ENCODE assay signal across 11 cellular contexts in the genomic region with DNA sequence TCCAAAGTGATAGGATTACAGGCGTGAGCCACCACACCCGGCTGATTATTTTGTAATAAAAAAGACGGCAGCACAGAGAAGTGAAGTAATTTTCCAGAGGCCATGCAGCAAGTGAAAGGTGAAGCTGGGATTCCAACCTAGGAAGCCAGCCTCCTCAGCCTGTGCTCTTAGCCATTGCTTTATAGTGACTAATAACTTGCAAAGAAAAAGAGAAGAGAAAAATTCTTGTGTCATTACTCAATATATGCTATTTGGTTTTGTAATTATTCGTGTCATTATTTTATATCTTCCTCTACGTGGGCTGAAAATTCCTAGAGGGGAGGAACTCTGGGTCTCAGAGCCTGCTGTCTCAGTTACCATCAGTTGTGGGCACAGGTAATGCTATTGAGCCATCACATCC. TPM values are rescaled to one million over a fixed set of nuclear protein-coding genes. Genes with fewer than 3 reads are reported as not detected.
DNase-seq lines count a peak whose midpoint lies in the region; ATAC-seq, FAIRE-seq and TF ChIP-seq lines count a peak whose summit lies in the region.
"Had no signal": no experiment of that assay in that cellular context is flagged by ENCODE, and none has a peak within 500 bp of the region (broad histone marks: within the 10 kb centered on the region; RNA-seq: fewer than 3 reads in every experiment).

No MANE protein-coding gene starts in this region.

- intact Hi-C loops in K562 (cut with micrococcal nuclease) (loop anchor here (5.0 to 10.0 kb wide), 3 partner anchors 160 to 570 kb away; no protein-coding TSS in a partner anchor), psoas muscle (cut with DNase I) (loop anchor here (5.0 to 10.0 kb wide), 2 partner anchors 55 to 202 kb away; no protein-coding TSS in a partner anchor), ascending aorta (cut with DNase I) (loop anchor here (5.0 kb wide), 3 partner anchors 175 to 935 kb away; a partner anchor contains a TSS)
- intact Hi-C loops in activated CD4-positive, alpha-beta memory T cell treated with anti-CD3 and anti-CD28 coated beads for 36 hours (cut with micrococcal nuclease): loop anchor here (5.0 kb wide), 3 partner anchors 310 to 1205 kb away; a partner anchor contains a TSS

- H3K9me3 Mint-ChIP-seq in activated CD4-positive, alpha-beta memory T cell treated with anti-CD3 and anti-CD28 coated beads for 36 hours: no peaks in the 10 kb centered on the region

- TF ChIP-seq POLR2A in K562 (conservative IDR thresholded peaks at IDR 0.05): no peak

- H3K4me1 ChIP-seq in K562 (replicated peaks in 1 of 2; ENCODE audit: control insufficient read depth in 2 of 2, insufficient read depth in 2 of 2, low read length in 2 of 2) (peaks cover 21 to 30% of the 10 kb centered on the region in 2 experiments), psoas muscle (peaks cover 24% of the 10 kb centered on the region), ascending aorta (peaks cover 0 to 5% of the 10 kb centered on the region in 2 donors)

- H3K4me3 ChIP-seq in K562: no peak overlapping the region
- no peak overlapping the region for H3K4me3 ChIP-seq in psoas muscle
- H3K4me3 ChIP-seq in ascending aorta: no peak overlapping the region

- no peak overlapping the region for H3K27ac Mint-ChIP-seq in activated CD4-positive, alpha-beta memory T cell treated with anti-CD3 and anti-CD28 coated beads for 36 hours

- peaks cover 24% of the 10 kb centered on the region for H4K20me1 ChIP-seq in K562 (replicated peaks; ENCODE audit: control insufficient read depth, insufficient read depth, low read length)

- no peak overlapping the region for H3K4me3 Mint-ChIP-seq in activated CD4-positive, alpha-beta memory T cell treated with anti-CD3 and anti-CD28 coated beads for 36 hours

- ATAC-seq in K562 (no peak), psoas muscle (no peak), GM21447 (IDR thresholded peaks at IDR 0.05; ENCODE audit: unreplicated experiment) (no peak)

- TF ChIP-seq EP300 in K562 (IDR thresholded peaks at IDR 0.05; ENCODE audit: low read length): no peak

- peak overlapping the region in 1 of 2 experiments; percentile 3; a peak in 1 of 4 replicates for H3K9ac ChIP-seq in K562 (ENCODE audit: insufficient read depth in 1 of 2, low read depth in 2 of 2, low read length in 2 of 2)

- H3K36me3 ChIP-seq in K562 (ENCODE audit: control insufficient read depth, insufficient read depth, low read length): peaks cover 19% of the 10 kb centered on the region
- no peaks in the 10 kb centered on the region for H3K36me3 ChIP-seq in psoas muscle (ENCODE audit: insufficient read depth in 1 of 2, low read depth in 1 of 2)
- H3K36me3 ChIP-seq in ascending aorta: no peaks in the 10 kb centered on the region

- in situ Hi-C loops in K562 (cut with MboI): no loop called here

- H3K36me3 Mint-ChIP-seq in activated CD4-positive, alpha-beta memory T cell treated with anti-CD3 and anti-CD28 coated beads for 36 hours: peaks cover 24% of the 10 kb centered on the region

- no peak for TF ChIP-seq RAD21 in K562 (CRISPR knock-in tag; conservative IDR thresholded peaks at IDR 0.05 in 1 of 2, IDR thresholded peaks at IDR 0.05 in 1 of 2)

- H3K27me3 ChIP-seq in K562 (ENCODE audit: control insufficient read depth in 2 of 2, insufficient read depth in 2 of 2, low read length in 2 of 2): no peaks in the 10 kb centered on the region
- no peaks in the 10 kb centered on the region for H3K27me3 ChIP-seq in psoas muscle (ENCODE audit: insufficient read depth in 3 of 3, low read length in 2 of 3)
- no peaks in the 10 kb centered on the region for H3K27me3 ChIP-seq in ascending aorta

- peaks cover 37% of the 10 kb centered on the region for H3K79me2 ChIP-seq in K562 (ENCODE audit: control insufficient read depth, insufficient read depth, low read length)

- DNase-seq in EH (ENCODE audit: low read depth) (peak; percentile 90), NCI-H226 (peak; percentile 85), K562 (ENCODE audit: extremely low read depth in 1 of 4, low spot score in 3 of 4) (no peak), psoas muscle (no peak), ascending aorta (ENCODE audit: low spot score in 2 of 2) (no peak)
- no peak for DNase-seq in activated CD4-positive, alpha-beta memory T cell treated with anti-CD3 and anti-CD28 coated beads for 36 hours
- DNase-seq: activated CD8-positive, alpha-beta memory T cell treated with anti-CD3 and anti-CD28 coated beads for 24 hours; head of caudate nucleus; NCI-H1436; small intestine had no signal

- 44% methylated on average over 5 of the region's 5 CpGs for WGBS in K562 (ENCODE audit: insufficient coverage, low coverage, missing lambda C conversion rate)
- WGBS in psoas muscle, 3 donors: 64 to 69% (median 66%) methylated on average over 5 of the region's 5 CpGs

- TF ChIP-seq CTCF in K562 (IDR thresholded peaks at IDR 0.05 in 2 of 3, conservative IDR thresholded peaks at IDR 0.05 in 1 of 3; ENCODE audit: insufficient read depth in 2 of 3, low read depth in 1 of 3, low read length in 3 of 3) (no peak), psoas muscle (IDR thresholded peaks at IDR 0.05) (no peak), ascending aorta (IDR thresholded peaks at IDR 0.05) (no peak)

- POLR2A ChIA-PET in K562 (lab: Yijun Ruan, JAX): interaction anchor here (1.1 to 10.3 kb wide), 4 partner anchors 11 to 66 kb away, joined by 5 to 257 read pairs (median 6); no protein-coding TSS in a partner anchor
- POLR2A ChIA-PET in activated CD4-positive, alpha-beta memory T cell treated with anti-CD3 and anti-CD28 coated beads for 36 hours (lab: Charles Lee): interaction anchor here (6.0 to 7.7 kb wide), 2 partner anchors 16 to 64 kb away, joined by 39 to 168 read pairs; a partner anchor contains a TSS

- H3K27ac ChIP-seq in K562 (ENCODE audit: extremely low read depth, low read depth, low read length): peak overlapping the region; percentile 82; the same call in 1 of the 3 replicates
- H3K27ac ChIP-seq in psoas muscle: peak overlapping the region; percentile 97
- no peak overlapping the region for H3K27ac ChIP-seq in ascending aorta

- peaks cover 2% of the 10 kb centered on the region for H3K27me3 Mint-ChIP-seq in activated CD4-positive, alpha-beta memory T cell treated with anti-CD3 and anti-CD28 coated beads for 36 hours

- no peaks in the 10 kb centered on the region for H3K9me1 ChIP-seq in K562 (ENCODE audit: control insufficient read depth, insufficient read depth, low read length)

- H3K4me1 Mint-ChIP-seq in activated CD4-positive, alpha-beta memory T cell treated with anti-CD3 and anti-CD28 coated beads for 36 hours (ENCODE audit: low read depth): peaks cover 27% of the 10 kb centered on the region

- no TSS peak for BruUV-seq in K562 (replicated peaks; lab: Mats Ljungman, UMichigan)

- no peak for FAIRE-seq in K562 (lab: Jason Lieb, UNC)
- FAIRE-seq: small intestine had no signal

- H3K4me2 ChIP-seq in K562 (ENCODE audit: insufficient read depth, low read length): peak overlapping the region; percentile 88

- H3K9me3 ChIP-seq in K562 (replicated peaks; ENCODE audit: control insufficient read depth, insufficient read depth, low read depth, low read length) (no peaks in the 10 kb centered on the region), psoas muscle (no peaks in the 10 kb centered on the region), ascending aorta (no peaks in the 10 kb centered on the region)

- CTCF ChIA-PET in K562 (lab: Yijun Ruan, JAX; ENCODE audit: low intra/inter-chr PET ratio): interaction anchor here (0.7 to 1.4 kb wide), 2 partner anchors 56 to 64 kb away, joined by 3 to 5 read pairs; a partner anchor contains a TSS
- CTCF ChIA-PET in activated CD4-positive, alpha-beta memory T cell treated with anti-CD3 and anti-CD28 coated beads for 36 hours (lab: Charles Lee): interaction anchor here (3.5 kb wide), 1 partner anchor 55 kb away, joined by 42 read pairs; no protein-coding TSS in a partner anchor

- H2AFZ ChIP-seq in K562 (ENCODE audit: low read depth, low read length): peak overlapping the region; percentile 96; the same call in 1 of the 2 replicates

RNA-seq across cellular contexts. Expression of a gene that starts 1.6 kb away (rescaled TPM):
- total RNA-seq in K562 (2011; cell fraction: chromatin; rRNA removed; ENCODE audit: low replicate concordance): 21.5 and 24.6 TPM in 2 replicates
- 27.5 and 31.9 TPM in 2 replicates for total RNA-seq in K562 (2011; cell fraction: nucleolus; rRNA removed)
- 26.3 and 27.0 TPM in 2 replicates for total RNA-seq in K562 (2011; cell fraction: nucleoplasm; rRNA removed)
- total RNA-seq in K562 (2014; rRNA removed) (32.1 and 33.1 TPM in 2 replicates), K562 (2014; rRNA removed; fragmentation: Illumina TruSeq; extraction: Trizol) (9.9 and 10.9 TPM in 2 replicates), K562 (2015; rRNA removed; fragmentation: Illumina TruSeq; extraction: Trizol) (14.1 and 14.6 TPM in 2 replicates), K562 (2021) (29.8 and 30.4 TPM in 2 replicates), psoas muscle (100 to 1,000 TPM in 1 of 4 donors, 10 to 100 TPM in 3; 19.9 to 110 (median 48.6) TPM), ascending aorta (47.9 TPM)
- polyA plus RNA-seq in K562 (2011; rRNA removed) (11.5 and 13.9 TPM in 2 replicates), K562 (2014; fragmentation: Illumina TruSeq; extraction: Trizol) (12.0 and 12.6 TPM in 2 replicates), K562 (2014; fragmentation: Nextera tagmentation; extraction: Ambion mirVana) (1 to 10 TPM; 2.4 to 2.5 TPM), K562 (2014; rRNA removed) (25.0 and 25.7 TPM in 2 replicates), psoas muscle (10 to 100 TPM; 22.8 to 47.5 (median 33.1) TPM)
- 9.5 and 16.6 TPM in 2 replicates for polyA plus RNA-seq in K562 (2011; cell fraction: cytosol; rRNA removed)
- polyA plus RNA-seq in K562 (2011; cell fraction: nucleus; rRNA removed): 19.1 and 21.0 TPM in 2 replicates
- polyA plus RNA-seq in K562 (2012): 18.7 and 22.8 TPM in 2 replicates
- 10.3 and 13.4 TPM in 2 replicates for polyA minus RNA-seq in K562 (2011; rRNA and poly(A)+ RNA removed)
- polyA minus RNA-seq in K562 (2011; cell fraction: cytosol; rRNA and poly(A)+ RNA removed): 12.1 and 13.3 TPM in 2 replicates
- polyA minus RNA-seq in K562 (2011; cell fraction: nucleus; rRNA and poly(A)+ RNA removed): 21.1 and 33.3 TPM in 2 replicates
- 10 to 100 TPM; 27.9 to 28.9 TPM for total RNA-seq in activated CD4-positive, alpha-beta memory T cell treated with anti-CD3 and anti-CD28 coated beads for 36 hours

RNA-seq across cellular contexts. Expression of a gene that starts 53.1 kb away (rescaled TPM):
- total RNA-seq in K562 (2011; cell fraction: chromatin; rRNA removed; ENCODE audit: low replicate concordance): 22.3 and 22.5 TPM in 2 replicates
- total RNA-seq in K562 (2011; cell fraction: nucleolus; rRNA removed): 18.4 and 20.3 TPM in 2 replicates
- 21.1 and 25.2 TPM in 2 replicates for total RNA-seq in K562 (2011; cell fraction: nucleoplasm; rRNA removed)
- 8.7 and 9.7 TPM in 2 replicates for total RNA-seq in K562 (2014; rRNA removed)
- total RNA-seq in K562 (2014; rRNA removed; fragmentation: Illumina TruSeq; extraction: Trizol): 13.6 and 17.0 TPM in 2 replicates
- 14.1 and 17.1 TPM in 2 replicates for total RNA-seq in K562 (2015; rRNA removed; fragmentation: Illumina TruSeq; extraction: Trizol)
- total RNA-seq in K562 (2021): 9.7 and 10.4 TPM in 2 replicates
- 13.1 and 21.7 TPM in 2 replicates for polyA plus RNA-seq in K562 (2011; rRNA removed)
- polyA plus RNA-seq in K562 (2011; cell fraction: cytosol; rRNA removed): 10.9 and 14.9 TPM in 2 replicates
- polyA plus RNA-seq in K562 (2011; cell fraction: nucleus; rRNA removed): 6.1 and 10.3 TPM in 2 replicates
- polyA plus RNA-seq in K562 (2012): 12.3 and 24.7 TPM in 2 replicates
- polyA plus RNA-seq in K562 (2014; fragmentation: Illumina TruSeq; extraction: Trizol): 16.9 and 18.5 TPM in 2 replicates
- polyA plus RNA-seq in K562 (2014; fragmentation: Nextera tagmentation; extraction: Ambion mirVana): 10 to 100 TPM; 15.6 to 19.8 TPM
- 11.3 and 11.9 TPM in 2 replicates for polyA plus RNA-seq in K562 (2014; rRNA removed)
- polyA minus RNA-seq in K562 (2011; rRNA and poly(A)+ RNA removed): 9.1 and 12.0 TPM in 2 replicates
- 2.0 and 7.4 TPM in 2 replicates for polyA minus RNA-seq in K562 (2011; cell fraction: cytosol; rRNA and poly(A)+ RNA removed)
- polyA minus RNA-seq in K562 (2011; cell fraction: nucleus; rRNA and poly(A)+ RNA removed): 6.5 and 6.6 TPM in 2 replicates
- total RNA-seq in psoas muscle: 1 to 10 TPM; 2.0 to 3.0 (median 2.6) TPM
- under 1 TPM; 0.70 to 0.90 (median 0.84) TPM for polyA plus RNA-seq in psoas muscle
- 10 to 100 TPM; 19.5 to 21.2 TPM for total RNA-seq in activated CD4-positive, alpha-beta memory T cell treated with anti-CD3 and anti-CD28 coated beads for 36 hours
- total RNA-seq in ascending aorta: 19.2 TPM

Comparison
In these comparisons a context has a peak if more than half of its experiments do, and no peak if none do; other contexts are left out.
1. DNase-seq: peak in EH (single experiment) and NCI-H226 (single experiment); none in K562 (0 of 4), psoas muscle (0 of 2), activated CD4-positive, alpha-beta memory T cell treated with anti-CD3 and anti-CD28 coated beads for 36 hours (single experiment) and ascending aorta (0 of 2).
2. H3K27ac ChIP-seq: peak in K562 (single experiment) and psoas muscle (single experiment); none in ascending aorta (0 of 2).